In the genomic region with DNA sequence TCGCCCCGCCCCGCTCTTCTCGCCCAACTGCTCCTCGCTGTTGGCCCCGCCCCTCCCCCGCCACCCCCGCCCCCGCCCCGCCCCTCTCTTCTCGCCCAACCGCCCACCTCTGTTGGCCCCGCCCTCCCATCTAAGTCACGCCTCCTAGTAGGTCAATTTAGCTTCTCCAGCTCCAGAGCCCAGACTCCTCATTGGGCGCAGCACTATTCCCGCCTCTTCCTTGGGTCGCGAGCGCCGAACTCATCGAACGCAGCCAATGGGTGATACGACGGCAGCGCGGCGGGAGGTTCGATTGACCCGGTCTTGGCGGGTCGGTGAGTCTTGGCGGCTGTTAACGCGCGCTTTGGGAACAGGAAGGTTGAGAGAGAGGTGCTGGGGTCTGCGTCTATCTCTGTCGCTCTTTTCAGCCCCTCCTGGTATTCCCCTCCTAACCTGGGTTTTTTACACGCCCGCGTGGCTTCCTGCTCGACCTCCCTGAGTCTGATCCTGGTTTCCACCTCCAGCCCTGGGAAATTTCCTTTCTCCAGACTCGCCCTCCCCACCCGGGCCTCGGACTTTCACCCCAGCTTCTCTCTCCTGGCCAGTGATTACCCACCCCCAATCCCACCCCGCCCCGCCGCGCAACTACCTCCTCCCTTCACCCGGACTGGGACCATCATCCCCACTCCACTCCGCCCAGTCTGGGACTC, we compare ENCODE assay signal across 1 cellular context.
TF ChIP-seq lines count a peak whose summit lies in the region.

A gene (plus strand): TSS at position 331 of the 689 bp plus-strand sequence. CDS start 643 bp downstream, outside the sequence.

TF ChIP-seq in K562, 482 proteins besides CTCF, POLR2A, EP300 and RAD21 (continued from another document and continues in another):
- TF ChIP-seq, protein P1, sequence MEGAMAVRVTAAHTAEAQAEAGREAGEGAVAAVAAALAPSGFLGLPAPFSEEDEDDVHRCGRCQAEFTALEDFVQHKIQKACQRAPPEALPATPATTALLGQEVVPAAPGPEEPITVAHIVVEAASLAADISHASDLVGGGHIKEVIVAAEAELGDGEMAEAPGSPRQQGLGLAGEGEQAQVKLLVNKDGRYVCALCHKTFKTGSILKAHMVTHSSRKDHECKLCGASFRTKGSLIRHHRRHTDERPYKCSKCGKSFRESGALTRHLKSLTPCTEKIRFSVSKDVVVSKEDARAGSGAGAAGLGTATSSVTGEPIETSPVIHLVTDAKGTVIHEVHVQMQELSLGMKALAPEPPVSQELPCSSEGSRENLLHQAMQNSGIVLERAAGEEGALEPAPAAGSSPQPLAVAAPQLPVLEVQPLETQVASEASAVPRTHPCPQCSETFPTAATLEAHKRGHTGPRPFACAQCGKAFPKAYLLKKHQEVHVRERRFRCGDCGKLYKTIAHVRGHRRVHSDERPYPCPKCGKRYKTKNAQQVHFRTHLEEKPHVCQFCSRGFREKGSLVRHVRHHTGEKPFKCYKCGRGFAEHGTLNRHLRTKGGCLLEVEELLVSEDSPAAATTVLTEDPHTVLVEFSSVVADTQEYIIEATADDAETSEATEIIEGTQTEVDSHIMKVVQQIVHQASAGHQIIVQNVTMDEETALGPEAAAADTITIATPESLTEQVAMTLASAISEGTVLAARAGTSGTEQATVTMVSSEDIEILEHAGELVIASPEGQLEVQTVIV (CRISPR knock-in tag; IDR thresholded peaks at IDR 0.05; ENCODE audit: borderline replicate concordance), result no peak
- TF ChIP-seq, protein P2, sequence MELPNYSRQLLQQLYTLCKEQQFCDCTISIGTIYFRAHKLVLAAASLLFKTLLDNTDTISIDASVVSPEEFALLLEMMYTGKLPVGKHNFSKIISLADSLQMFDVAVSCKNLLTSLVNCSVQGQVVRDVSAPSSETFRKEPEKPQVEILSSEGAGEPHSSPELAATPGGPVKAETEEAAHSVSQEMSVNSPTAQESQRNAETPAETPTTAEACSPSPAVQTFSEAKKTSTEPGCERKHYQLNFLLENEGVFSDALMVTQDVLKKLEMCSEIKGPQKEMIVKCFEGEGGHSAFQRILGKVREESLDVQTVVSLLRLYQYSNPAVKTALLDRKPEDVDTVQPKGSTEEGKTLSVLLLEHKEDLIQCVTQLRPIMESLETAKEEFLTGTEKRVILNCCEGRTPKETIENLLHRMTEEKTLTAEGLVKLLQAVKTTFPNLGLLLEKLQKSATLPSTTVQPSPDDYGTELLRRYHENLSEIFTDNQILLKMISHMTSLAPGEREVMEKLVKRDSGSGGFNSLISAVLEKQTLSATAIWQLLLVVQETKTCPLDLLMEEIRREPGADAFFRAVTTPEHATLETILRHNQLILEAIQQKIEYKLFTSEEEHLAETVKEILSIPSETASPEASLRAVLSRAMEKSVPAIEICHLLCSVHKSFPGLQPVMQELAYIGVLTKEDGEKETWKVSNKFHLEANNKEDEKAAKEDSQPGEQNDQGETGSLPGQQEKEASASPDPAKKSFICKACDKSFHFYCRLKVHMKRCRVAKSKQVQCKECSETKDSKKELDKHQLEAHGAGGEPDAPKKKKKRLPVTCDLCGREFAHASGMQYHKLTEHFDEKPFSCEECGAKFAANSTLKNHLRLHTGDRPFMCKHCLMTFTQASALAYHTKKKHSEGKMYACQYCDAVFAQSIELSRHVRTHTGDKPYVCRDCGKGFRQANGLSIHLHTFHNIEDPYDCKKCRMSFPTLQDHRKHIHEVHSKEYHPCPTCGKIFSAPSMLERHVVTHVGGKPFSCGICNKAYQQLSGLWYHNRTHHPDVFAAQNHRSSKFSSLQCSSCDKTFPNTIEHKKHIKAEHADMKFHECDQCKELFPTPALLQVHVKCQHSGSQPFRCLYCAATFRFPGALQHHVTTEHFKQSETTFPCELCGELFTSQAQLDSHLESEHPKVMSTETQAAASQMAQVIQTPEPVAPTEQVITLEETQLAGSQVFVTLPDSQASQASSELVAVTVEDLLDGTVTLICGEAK (IDR thresholded peaks at IDR 0.05), result peak; percentile 77
- TF ChIP-seq, protein P2 (CRISPR knock-in tag; IDR thresholded peaks at IDR 0.05), result no peak
- TF ChIP-seq GATAD2A (IDR thresholded peaks at IDR 0.05), result no peak
- TF ChIP-seq NFRKB (IDR thresholded peaks at IDR 0.05; ENCODE audit: low read depth), result peak; percentile 43; the same call in 1 of the 2 replicates
- TF ChIP-seq, protein P3, sequence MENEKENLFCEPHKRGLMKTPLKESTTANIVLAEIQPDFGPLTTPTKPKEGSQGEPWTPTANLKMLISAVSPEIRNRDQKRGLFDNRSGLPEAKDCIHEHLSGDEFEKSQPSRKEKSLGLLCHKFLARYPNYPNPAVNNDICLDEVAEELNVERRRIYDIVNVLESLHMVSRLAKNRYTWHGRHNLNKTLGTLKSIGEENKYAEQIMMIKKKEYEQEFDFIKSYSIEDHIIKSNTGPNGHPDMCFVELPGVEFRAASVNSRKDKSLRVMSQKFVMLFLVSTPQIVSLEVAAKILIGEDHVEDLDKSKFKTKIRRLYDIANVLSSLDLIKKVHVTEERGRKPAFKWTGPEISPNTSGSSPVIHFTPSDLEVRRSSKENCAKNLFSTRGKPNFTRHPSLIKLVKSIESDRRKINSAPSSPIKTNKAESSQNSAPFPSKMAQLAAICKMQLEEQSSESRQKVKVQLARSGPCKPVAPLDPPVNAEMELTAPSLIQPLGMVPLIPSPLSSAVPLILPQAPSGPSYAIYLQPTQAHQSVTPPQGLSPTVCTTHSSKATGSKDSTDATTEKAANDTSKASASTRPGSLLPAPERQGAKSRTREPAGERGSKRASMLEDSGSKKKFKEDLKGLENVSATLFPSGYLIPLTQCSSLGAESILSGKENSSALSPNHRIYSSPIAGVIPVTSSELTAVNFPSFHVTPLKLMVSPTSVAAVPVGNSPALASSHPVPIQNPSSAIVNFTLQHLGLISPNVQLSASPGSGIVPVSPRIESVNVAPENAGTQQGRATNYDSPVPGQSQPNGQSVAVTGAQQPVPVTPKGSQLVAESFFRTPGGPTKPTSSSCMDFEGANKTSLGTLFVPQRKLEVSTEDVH (IDR thresholded peaks at IDR 0.05; ENCODE audit: low read depth, partially characterized antibody), result peak; percentile 98
- no peak for TF ChIP-seq ZNF778 (CRISPR knock-in tag; IDR thresholded peaks at IDR 0.05)
- no peak for TF ChIP-seq ETV1 (tag; conservative IDR thresholded peaks at IDR 0.05; ENCODE audit: low read depth)
- TF ChIP-seq NRF1 (conservative IDR thresholded peaks at IDR 0.05 in 1 of 2, IDR thresholded peaks at IDR 0.05 in 1 of 2), result peak; percentile 32 to 65; a peak in 3 of 4 replicates
- no peak for TF ChIP-seq HNRNPK (IDR thresholded peaks at IDR 0.05; ENCODE audit: low read depth, low read length, poor library complexity, severe bottlenecking)
- TF ChIP-seq PHF8 (IDR thresholded peaks at IDR 0.05; ENCODE audit: borderline replicate concordance, low read length), result peak; percentile 80
- TF ChIP-seq ZEB2 (IDR thresholded peaks at IDR 0.05), result no peak; the same call in 1 of the 2 replicates
- TF ChIP-seq SMAD1 (IDR thresholded peaks at IDR 0.05; ENCODE audit: low read depth, low read length, partially characterized antibody), result peak; percentile 58
- TF ChIP-seq ZNF766 (CRISPR knock-in tag; conservative IDR thresholded peaks at IDR 0.05), result no peak
- TF ChIP-seq, protein P4, sequence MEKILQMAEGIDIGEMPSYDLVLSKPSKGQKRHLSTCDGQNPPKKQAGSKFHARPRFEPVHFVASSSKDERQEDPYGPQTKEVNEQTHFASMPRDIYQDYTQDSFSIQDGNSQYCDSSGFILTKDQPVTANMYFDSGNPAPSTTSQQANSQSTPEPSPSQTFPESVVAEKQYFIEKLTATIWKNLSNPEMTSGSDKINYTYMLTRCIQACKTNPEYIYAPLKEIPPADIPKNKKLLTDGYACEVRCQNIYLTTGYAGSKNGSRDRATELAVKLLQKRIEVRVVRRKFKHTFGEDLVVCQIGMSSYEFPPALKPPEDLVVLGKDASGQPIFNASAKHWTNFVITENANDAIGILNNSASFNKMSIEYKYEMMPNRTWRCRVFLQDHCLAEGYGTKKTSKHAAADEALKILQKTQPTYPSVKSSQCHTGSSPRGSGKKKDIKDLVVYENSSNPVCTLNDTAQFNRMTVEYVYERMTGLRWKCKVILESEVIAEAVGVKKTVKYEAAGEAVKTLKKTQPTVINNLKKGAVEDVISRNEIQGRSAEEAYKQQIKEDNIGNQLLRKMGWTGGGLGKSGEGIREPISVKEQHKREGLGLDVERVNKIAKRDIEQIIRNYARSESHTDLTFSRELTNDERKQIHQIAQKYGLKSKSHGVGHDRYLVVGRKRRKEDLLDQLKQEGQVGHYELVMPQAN (IDR thresholded peaks at IDR 0.05; ENCODE audit: borderline replicate concordance), result peak; percentile 94
- peak; percentile 96 for TF ChIP-seq NFYB (IDR thresholded peaks at IDR 0.05; ENCODE audit: extremely low read depth, insufficient read length)
- no peak for TF ChIP-seq CBFA2T3 (IDR thresholded peaks at IDR 0.05)
- TF ChIP-seq, protein P5, sequence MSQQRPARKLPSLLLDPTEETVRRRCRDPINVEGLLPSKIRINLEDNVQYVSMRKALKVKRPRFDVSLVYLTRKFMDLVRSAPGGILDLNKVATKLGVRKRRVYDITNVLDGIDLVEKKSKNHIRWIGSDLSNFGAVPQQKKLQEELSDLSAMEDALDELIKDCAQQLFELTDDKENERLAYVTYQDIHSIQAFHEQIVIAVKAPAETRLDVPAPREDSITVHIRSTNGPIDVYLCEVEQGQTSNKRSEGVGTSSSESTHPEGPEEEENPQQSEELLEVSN (IDR thresholded peaks at IDR 0.05; ENCODE audit: borderline replicate concordance in 1 of 2, extremely low read depth in 1 of 2, insufficient read depth in 1 of 2, insufficient read length in 1 of 2, low read depth in 1 of 2, low read length in 1 of 2, poor library complexity in 1 of 2, severe bottlenecking in 1 of 2), result peak; percentile 85
- no peak for TF ChIP-seq TAF15 (IDR thresholded peaks at IDR 0.05; ENCODE audit: low read depth, low read length)
- TF ChIP-seq PHB2 (IDR thresholded peaks at IDR 0.05; ENCODE audit: low read depth), result no peak
- TF ChIP-seq, protein P6, sequence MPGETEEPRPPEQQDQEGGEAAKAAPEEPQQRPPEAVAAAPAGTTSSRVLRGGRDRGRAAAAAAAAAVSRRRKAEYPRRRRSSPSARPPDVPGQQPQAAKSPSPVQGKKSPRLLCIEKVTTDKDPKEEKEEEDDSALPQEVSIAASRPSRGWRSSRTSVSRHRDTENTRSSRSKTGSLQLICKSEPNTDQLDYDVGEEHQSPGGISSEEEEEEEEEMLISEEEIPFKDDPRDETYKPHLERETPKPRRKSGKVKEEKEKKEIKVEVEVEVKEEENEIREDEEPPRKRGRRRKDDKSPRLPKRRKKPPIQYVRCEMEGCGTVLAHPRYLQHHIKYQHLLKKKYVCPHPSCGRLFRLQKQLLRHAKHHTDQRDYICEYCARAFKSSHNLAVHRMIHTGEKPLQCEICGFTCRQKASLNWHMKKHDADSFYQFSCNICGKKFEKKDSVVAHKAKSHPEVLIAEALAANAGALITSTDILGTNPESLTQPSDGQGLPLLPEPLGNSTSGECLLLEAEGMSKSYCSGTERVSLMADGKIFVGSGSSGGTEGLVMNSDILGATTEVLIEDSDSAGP (CRISPR knock-in tag; IDR thresholded peaks at IDR 0.05), result no peak
- TF ChIP-seq MYC (IDR thresholded peaks at IDR 0.05; ENCODE audit: low read depth, low read length), result peak; percentile 79
- 0 out of 2 replicates have a peak, but pooled peaks have one; percentile 23 for TF ChIP-seq MYC (CRISPR knock-in tag; IDR thresholded peaks at IDR 0.05; ENCODE audit: borderline replicate concordance, low read depth)
- TF ChIP-seq PHF20 (IDR thresholded peaks at IDR 0.05; ENCODE audit: partially characterized antibody), result peak; percentile 23
- TF ChIP-seq, protein P7, sequence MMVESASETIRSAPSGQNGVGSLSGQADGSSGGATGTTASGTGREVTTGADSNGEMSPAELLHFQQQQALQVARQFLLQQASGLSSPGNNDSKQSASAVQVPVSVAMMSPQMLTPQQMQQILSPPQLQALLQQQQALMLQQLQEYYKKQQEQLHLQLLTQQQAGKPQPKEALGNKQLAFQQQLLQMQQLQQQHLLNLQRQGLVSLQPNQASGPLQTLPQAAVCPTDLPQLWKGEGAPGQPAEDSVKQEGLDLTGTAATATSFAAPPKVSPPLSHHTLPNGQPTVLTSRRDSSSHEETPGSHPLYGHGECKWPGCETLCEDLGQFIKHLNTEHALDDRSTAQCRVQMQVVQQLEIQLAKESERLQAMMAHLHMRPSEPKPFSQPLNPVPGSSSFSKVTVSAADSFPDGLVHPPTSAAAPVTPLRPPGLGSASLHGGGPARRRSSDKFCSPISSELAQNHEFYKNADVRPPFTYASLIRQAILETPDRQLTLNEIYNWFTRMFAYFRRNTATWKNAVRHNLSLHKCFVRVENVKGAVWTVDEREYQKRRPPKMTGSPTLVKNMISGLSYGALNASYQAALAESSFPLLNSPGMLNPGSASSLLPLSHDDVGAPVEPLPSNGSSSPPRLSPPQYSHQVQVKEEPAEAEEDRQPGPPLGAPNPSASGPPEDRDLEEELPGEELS (CRISPR knock-in tag; IDR thresholded peaks at IDR 0.05; ENCODE audit: borderline replicate concordance), result 0 out of 2 replicates have a peak, but pooled peaks have one; percentile 41
- no peak for TF ChIP-seq SRSF3 (IDR thresholded peaks at IDR 0.05; ENCODE audit: insufficient read depth, low read length)
- TF ChIP-seq, protein P8, sequence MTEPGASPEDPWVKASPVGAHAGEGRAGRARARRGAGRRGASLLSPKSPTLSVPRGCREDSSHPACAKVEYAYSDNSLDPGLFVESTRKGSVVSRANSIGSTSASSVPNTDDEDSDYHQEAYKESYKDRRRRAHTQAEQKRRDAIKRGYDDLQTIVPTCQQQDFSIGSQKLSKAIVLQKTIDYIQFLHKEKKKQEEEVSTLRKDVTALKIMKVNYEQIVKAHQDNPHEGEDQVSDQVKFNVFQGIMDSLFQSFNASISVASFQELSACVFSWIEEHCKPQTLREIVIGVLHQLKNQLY (CRISPR knock-in tag; conservative IDR thresholded peaks at IDR 0.05), result no peak
- TF ChIP-seq ZNF785 (CRISPR knock-in tag; IDR thresholded peaks at IDR 0.05), result no peak
- TF ChIP-seq XRCC3 (IDR thresholded peaks at IDR 0.05), result no peak
- TF ChIP-seq ZNF217 (CRISPR knock-in tag; IDR thresholded peaks at IDR 0.05), result no peak
- TF ChIP-seq FOXA3 (CRISPR knock-in tag; conservative IDR thresholded peaks at IDR 0.05 in 1 of 2, IDR thresholded peaks at IDR 0.05 in 1 of 2), result no peak
